ENCODE assay signal across 16 cellular contexts in genomic region chr3:172984938-172985337, GRCh38.
A peak's percentile ranks its signal among the peaks of the same experiment; 100 is the strongest.
DNase-seq lines count a peak whose midpoint lies in the region; ATAC-seq lines count a peak whose summit lies in the region.
"Had no signal": no experiment of that assay in that cellular context is flagged by ENCODE, and none has a peak within 500 bp of the region (broad histone marks: within the 10 kb centered on the region; RNA-seq: fewer than 3 reads in every experiment).

No MANE protein-coding gene starts in this region.

- no peak overlapping the region for H3K27ac ChIP-seq in right cardiac atrium (ENCODE audit: low read length)
- H3K27ac ChIP-seq: 22Rv1; A549; BLaER1 treated with 17β-estradiol and CSF1 and Interleukin-3, amounts not matched to agents 10 nM and 100 nM; C4-2B had no signal

- no peaks in the 10 kb centered on the region for H3K9me3 ChIP-seq in right cardiac atrium (ENCODE audit: control insufficient read depth, low read length)
- H3K9me3 ChIP-seq: A549; BLaER1 treated with 17β-estradiol and CSF1 and Interleukin-3, amounts not matched to agents 10 nM and 100 nM; Caco-2 had no signal

- peaks cover 3% of the 10 kb centered on the region for H3K4me1 ChIP-seq in right cardiac atrium (ENCODE audit: control insufficient read depth, insufficient read depth, low read length)
- H3K4me1 ChIP-seq: A549, Caco-2 had no signal

- peak; percentile 49 for ATAC-seq in Right ventricle myocardium superior (ENCODE audit: poor library complexity)
- no peak for ATAC-seq in right cardiac atrium
- ATAC-seq in left ventricle myocardium superior = peak; percentile 75
- no peak for ATAC-seq in left cardiac atrium
- ATAC-seq: A549; CD8-positive, alpha-beta T cell had no signal

- 91% methylated on average over 1 of the region's 1 CpG for WGBS in right cardiac atrium

- DNase-seq in Right ventricle myocardium superior (no peak), right cardiac atrium (no peak), left ventricle myocardium superior (no peak), left cardiac atrium (no peak), posterior vena cava (ENCODE audit: low spot score) (no peak)
- DNase-seq: AML-193; Caco-2; Calu3; CD4-positive, alpha-beta T cell; CD8-positive, alpha-beta T cell; DMS79 treated with DMSO at 0.1 percent for 48 hours; GF-D8 had no signal

- H3K4me3 ChIP-seq in right cardiac atrium (ENCODE audit: low read length) = no peak overlapping the region
- H3K4me3 ChIP-seq: A549; BLaER1 treated with 17β-estradiol and CSF1 and Interleukin-3, amounts not matched to agents 10 nM and 100 nM had no signal

- H3K27me3 ChIP-seq in right cardiac atrium (ENCODE audit: control insufficient read depth, insufficient read depth) = no peaks in the 10 kb centered on the region
- H3K27me3 ChIP-seq: BLaER1 treated with 17β-estradiol and CSF1 and Interleukin-3, amounts not matched to agents 10 nM and 100 nM had no signal

- intact Hi-C loops in Right ventricle myocardium superior (cut with DNase I) (no loop called here), right cardiac atrium (cut with DNase I) (loop anchor here in 1 of 4 donors (5.0 kb wide), 1 partner anchor 57 kb away; no protein-coding TSS in a partner anchor), left ventricle myocardium superior (cut with micrococcal nuclease) (no loop called here), left cardiac atrium (cut with DNase I) (loop anchor here in 1 of 2 donors (5.0 to 10.0 kb wide), 3 partner anchors 60 to 577 kb away; no protein-coding TSS in a partner anchor), posterior vena cava (cut with DNase I) (no loop called here)

Comparison
In these comparisons a context has a peak if more than half of its experiments do, and no peak if none do; other contexts are left out.
1. ATAC-seq: peak in Right ventricle myocardium superior (single experiment) and left ventricle myocardium superior (single experiment); none in right cardiac atrium (0 of 2) and left cardiac atrium (0 of 2).